16 cellular contexts compared by ENCODE assay signal in the genomic region with DNA sequence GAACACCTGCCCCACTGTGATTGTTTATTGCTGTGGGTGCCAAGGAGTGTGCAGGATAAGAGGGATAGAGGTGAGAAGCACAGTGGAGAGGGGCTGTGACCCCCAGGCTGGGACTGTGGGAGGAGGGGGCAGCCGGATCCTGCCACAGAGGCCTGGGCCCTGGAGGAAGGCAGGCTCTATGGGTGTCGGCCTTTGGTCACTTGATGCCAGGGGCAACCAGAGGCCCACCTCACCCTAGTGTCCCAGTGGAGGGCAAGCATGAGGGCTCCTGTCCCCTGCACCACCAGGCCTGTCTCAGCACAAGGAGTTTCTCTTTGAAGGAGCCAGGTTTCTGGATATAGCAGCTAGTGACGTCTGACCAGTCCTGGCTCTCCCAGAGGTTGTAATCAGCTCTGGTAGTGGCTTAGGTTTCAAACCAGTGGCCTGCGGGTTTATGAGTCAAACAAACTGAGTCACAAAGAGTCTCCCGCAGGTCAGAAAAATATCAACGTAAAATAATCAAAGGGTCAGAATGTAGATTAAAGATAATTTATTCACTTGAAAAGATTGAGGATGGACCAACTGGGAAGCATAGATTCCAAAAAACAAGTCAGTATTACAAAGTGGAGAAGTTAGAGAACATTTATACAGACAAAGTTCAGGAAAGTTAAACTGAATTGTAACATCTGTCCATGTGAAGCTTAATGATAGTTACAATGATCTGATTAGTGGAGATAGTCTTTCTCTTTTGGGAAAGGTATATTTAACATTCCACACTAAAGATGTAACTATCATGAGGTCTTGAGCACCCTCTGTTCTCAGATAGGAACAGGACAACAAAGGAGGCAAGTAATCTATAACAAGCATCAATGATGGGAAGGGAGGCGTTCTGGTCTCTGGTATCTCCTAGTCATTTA. TPM values are rescaled to one million over a fixed set of nuclear protein-coding genes. Genes with fewer than 3 reads are reported as not detected.
DNase-seq lines count a peak whose midpoint lies in the region; FAIRE-seq and TF ChIP-seq lines count a peak whose summit lies in the region.
"Had no signal": no experiment of that assay in that cellular context is flagged by ENCODE, and none has a peak within 500 bp of the region (broad histone marks: within the 10 kb centered on the region; RNA-seq: fewer than 3 reads in every experiment).

No MANE protein-coding gene starts in this region.

- H3K27me3 Mint-ChIP-seq in osteocyte (ENCODE audit: unreplicated experiment), result no peaks in the 10 kb centered on the region

- H3K36me3 Mint-ChIP-seq in osteocyte (ENCODE audit: unreplicated experiment), result no peaks in the 10 kb centered on the region

- no peaks in the 10 kb centered on the region for H3K9me3 Mint-ChIP-seq in osteocyte (ENCODE audit: unreplicated experiment)
- H3K9me3 Mint-ChIP-seq: activated T-helper 1 cell treated with anti-CD3 and anti-CD28 coated beads, Interleukin-12 subunit alpha, Interleukin-12 subunit beta, Interleukin-2, Interleukin-4 antibody, amounts not matched to agents 30 ng/mL and 10 ng/mL and 1 ng/mL, durations not matched to agents 14 hours and 24 hours and 36 hours had no signal

- DNase-seq in GM03348 (ENCODE audit: low spot score), result peak; percentile 31
- peak; percentile 74 for DNase-seq in RCC 7860 (ENCODE audit: low spot score)
- DNase-seq in epithelial cell of prostate (ENCODE audit: low read depth, low spot score), result peak; percentile 43
- peak; percentile 75 for DNase-seq in osteocyte (ENCODE audit: extremely low spot score, unreplicated experiment)
- DNase-seq in NCI-H526 treated with DMSO at 0.1 percent for 48 hours (lab: John Stamatoyannopoulos, UW), result no peak
- DNase-seq in anterior cingulate cortex (lab: John Stamatoyannopoulos, UW), result no peak
- DNase-seq in stimulated activated CD4-positive, alpha-beta T cell treated with anti-CD3 and anti-CD28 coated beads, Interleukin-2, amount 100 ng/mL, for 48 hours, result no peak
- no peak for DNase-seq in pons (ENCODE audit: low spot score)
- DNase-seq: activated CD4-positive, alpha-beta T cell treated with anti-CD3 and anti-CD28 coated beads for 1 hour; central memory CD4-positive, alpha-beta T cell; mucosa of descending colon; NCI-H1417; NCI-H69; right lobe of liver had no signal

- no peak overlapping the region for H3K27ac Mint-ChIP-seq in osteocyte (ENCODE audit: unreplicated experiment)
- H3K27ac Mint-ChIP-seq: activated T-helper 1 cell treated with anti-CD3 and anti-CD28 coated beads, Interleukin-12 subunit alpha, Interleukin-12 subunit beta, Interleukin-2, Interleukin-4 antibody, amounts not matched to agents 30 ng/mL and 10 ng/mL and 1 ng/mL, durations not matched to agents 14 hours and 24 hours and 36 hours had no signal

- H3K4me1 Mint-ChIP-seq in osteocyte (ENCODE audit: unreplicated experiment), result peaks cover 2% of the 10 kb centered on the region

- FAIRE-seq in RCC 7860 (lab: Jason Lieb, UNC), result no peak

- H3K4me3 Mint-ChIP-seq in osteocyte (ENCODE audit: unreplicated experiment), result no peak overlapping the region
- H3K4me3 Mint-ChIP-seq: activated T-helper 1 cell treated with anti-CD3 and anti-CD28 coated beads, Interleukin-12 subunit alpha, Interleukin-12 subunit beta, Interleukin-2, Interleukin-4 antibody, amounts not matched to agents 30 ng/mL and 10 ng/mL and 1 ng/mL, durations not matched to agents 14 hours and 24 hours and 36 hours had no signal

- no peak overlapping the region for H3K27ac ChIP-seq in epithelial cell of prostate
- H3K27ac ChIP-seq: right lobe of liver, suprapubic skin had no signal

- TF ChIP-seq CTCF in osteocyte (IDR thresholded peaks at IDR 0.05), result no peak

RNA-seq across cellular contexts. Expression of gene ZNF488, which starts 37.2 kb away (rescaled TPM):
- total RNA-seq in osteocyte, result 0.35 and 0.55 TPM in 2 replicates
- total RNA-seq: activated T-helper 1 cell treated with anti-CD3 and anti-CD28 coated beads, Interleukin-12 subunit alpha, Interleukin-12 subunit beta, Interleukin-2, Interleukin-4 antibody, amounts not matched to agents 30 ng/mL and 10 ng/mL and 1 ng/mL, durations not matched to agents 14 hours and 24 hours and 36 hours; right lobe of liver had no signal

Comparison
In these comparisons a context has a peak if more than half of its experiments do, and no peak if none do; other contexts are left out.
1. DNase-seq: peak in GM03348 (single experiment), RCC 7860 (single experiment), epithelial cell of prostate (single experiment) and osteocyte (single experiment); none in NCI-H526 treated with DMSO at 0.1 percent for 48 hours (single experiment), anterior cingulate cortex (0 of 58), stimulated activated CD4-positive, alpha-beta T cell treated with anti-CD3 and anti-CD28 coated beads, Interleukin-2, amount 100 ng/mL, for 48 hours (0 of 2) and pons (single experiment).